In the genomic region with DNA sequence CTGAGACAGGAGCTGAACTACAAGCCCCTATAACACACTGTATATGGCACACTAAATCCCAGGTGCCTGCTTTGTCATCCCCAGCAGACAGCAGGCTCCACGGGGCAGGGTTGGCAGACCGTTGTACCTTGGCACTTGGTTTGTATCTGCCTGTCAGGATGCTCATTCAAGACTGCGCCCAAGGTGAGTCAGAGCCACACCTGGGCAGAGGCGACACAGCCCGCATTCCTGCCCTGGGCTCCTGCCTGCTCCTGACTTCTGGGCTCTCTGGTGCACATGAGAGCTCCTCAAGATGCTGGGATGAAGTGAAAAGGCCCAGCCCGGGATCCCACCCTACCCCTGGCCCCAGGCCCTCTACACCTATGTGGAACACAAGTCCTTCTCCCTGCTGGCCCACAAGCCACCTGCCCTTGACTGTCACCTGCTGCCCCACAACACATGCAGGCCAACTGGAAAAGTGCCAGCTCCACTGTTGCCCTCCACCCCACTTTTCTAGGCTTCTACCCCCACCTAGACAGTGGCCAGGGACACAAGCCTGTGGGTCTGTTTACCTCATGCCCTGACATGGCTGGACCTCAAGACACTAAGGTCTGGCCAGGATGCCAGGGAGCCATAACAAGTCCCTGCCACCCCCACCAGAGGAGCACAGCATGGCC, we compare ENCODE assay signal across 8 cellular contexts. TPM values are rescaled to one million over a fixed set of nuclear protein-coding genes. Genes with fewer than 3 reads are reported as not detected.
DNase-seq lines count a peak whose midpoint lies in the region; ATAC-seq and TF ChIP-seq lines count a peak whose summit lies in the region.

No MANE protein-coding gene starts in this region.

- H3K18ac ChIP-seq in trophoblast cell (ENCODE audit: low read length) = peak overlapping the region; percentile 48

- WGBS in trophoblast cell (ENCODE audit: extremely low coverage, insufficient coverage, insufficient read length) = no CpG with 5 or more reads among the region's 6 CpGs

- peak overlapping the region; percentile 42 for H2AK5ac ChIP-seq in trophoblast cell (ENCODE audit: low read length)

- intact Hi-C loops in Caco-2 (cut with micrococcal nuclease; ENCODE audit: unreplicated experiment) = loop anchor here (5.0 kb wide), 1 partner anchor 82 kb away; no protein-coding TSS in a partner anchor

- no peak overlapping the region for H3K9ac ChIP-seq in trophoblast cell (ENCODE audit: low read length)

- DNase-seq in Caco-2 (no peak), RWPE2 (ENCODE audit: low spot score) (peak; percentile 85), epithelial cell of prostate (ENCODE audit: low read depth, low spot score) (no peak), trophoblast cell (peak in 1 of 2 donors; percentile 51), G401 (ENCODE audit: low spot score) (no peak)
- no peak for DNase-seq in stimulated activated CD4-positive, alpha-beta T cell treated with anti-CD3 and anti-CD28 coated beads, Interleukin-12 subunit alpha, Interleukin-12 subunit beta, amount 100 ng/mL, for 4 hours

- H3K27ac ChIP-seq in RWPE2 (ENCODE audit: poor library complexity, severe bottlenecking) (peak overlapping the region; percentile 99), epithelial cell of prostate (peak overlapping the region; percentile 86), trophoblast cell (ENCODE audit: low read depth, low read length) (no peak overlapping the region)

- ATAC-seq in RWPE2 (ENCODE audit: low read depth) = peak; percentile 60
- no peak for ATAC-seq in GM21576 (IDR thresholded peaks at IDR 0.05; ENCODE audit: unreplicated experiment)
- ATAC-seq in HG02885 (IDR thresholded peaks at IDR 0.05; ENCODE audit: poor library complexity, unreplicated experiment) = no peak

- CTCF ChIA-PET in Caco-2 (lab: Charles Lee) = interaction anchor here (1.7 to 2.5 kb wide), 2 partner anchors 13 to 16 kb away, joined by 11 to 14 read pairs; no protein-coding TSS in a partner anchor

- no peak overlapping the region for H4K12ac ChIP-seq in trophoblast cell (ENCODE audit: low read depth, low read length)

- H3K27me3 ChIP-seq in Caco-2 (replicated peaks; ENCODE audit: control insufficient read depth, insufficient read depth, low read length) (no peaks in the 10 kb centered on the region), RWPE2 (ENCODE audit: insufficient read depth, poor library complexity, severe bottlenecking) (no peaks in the 10 kb centered on the region), trophoblast cell (ENCODE audit: insufficient read depth, low read length) (no peaks in the 10 kb centered on the region)

- peak overlapping the region; percentile 7 for H2BK12ac ChIP-seq in trophoblast cell (ENCODE audit: low read length)

- H3K4me1 Mint-ChIP-seq in Caco-2 (ENCODE audit: low read depth, unreplicated experiment) = peaks cover 39% of the 10 kb centered on the region

- peaks cover 75% of the 10 kb centered on the region for H3K4me1 ChIP-seq in Caco-2
- H3K4me1 ChIP-seq in RWPE2 (ENCODE audit: insufficient read depth, poor library complexity, severe bottlenecking) = peaks cover 93% of the 10 kb centered on the region
- H3K4me1 ChIP-seq in trophoblast cell (ENCODE audit: control insufficient read depth in 1 of 2, insufficient read depth in 2 of 2, low read length in 2 of 2) = peaks cover 73 to 77% of the 10 kb centered on the region in 2 experiments

- H3K4me3 Mint-ChIP-seq in Caco-2 (ENCODE audit: unreplicated experiment) = no peak overlapping the region

- H3K9me3 ChIP-seq in Caco-2 = no peaks in the 10 kb centered on the region
- no peaks in the 10 kb centered on the region for H3K9me3 ChIP-seq in RWPE2 (ENCODE audit: severe bottlenecking)
- no peaks in the 10 kb centered on the region for H3K9me3 ChIP-seq in trophoblast cell (ENCODE audit: insufficient read depth, low read depth, low read length)

- H3K4me2 ChIP-seq in trophoblast cell (ENCODE audit: low read length) = no peak overlapping the region

- H3K4ac ChIP-seq in trophoblast cell (ENCODE audit: low read depth, low read length) = peak overlapping the region; percentile 77

- H2AFZ ChIP-seq in trophoblast cell (ENCODE audit: insufficient read depth, low read length, poor library complexity) = peak overlapping the region; percentile 37

- TF ChIP-seq CTCF in Caco-2 (IDR thresholded peaks at IDR 0.05; ENCODE audit: insufficient read depth in 1 of 2, low read depth in 1 of 2, low read length in 1 of 2, severe bottlenecking in 1 of 2, unreplicated experiment in 1 of 2) (no peak), RWPE2 (IDR thresholded peaks at IDR 0.05; ENCODE audit: poor library complexity, severe bottlenecking) (no peak)

- H3K36me3 ChIP-seq in Caco-2 (ENCODE audit: control insufficient read depth, insufficient read depth, low read length) (no peaks in the 10 kb centered on the region; the same call in 1 of the 2 replicates), RWPE2 (ENCODE audit: low read depth) (peaks cover 14% of the 10 kb centered on the region), trophoblast cell (ENCODE audit: control insufficient read depth in 1 of 2, insufficient read depth in 2 of 2, low read length in 2 of 2) (peaks cover 0 to 2% of the 10 kb centered on the region in 2 experiments)

- H3K79me2 ChIP-seq in trophoblast cell (ENCODE audit: control insufficient read depth, insufficient read depth, low read length, poor library complexity) = peaks cover 42% of the 10 kb centered on the region

- no peaks in the 10 kb centered on the region for H3K9me3 Mint-ChIP-seq in Caco-2 (ENCODE audit: unreplicated experiment)

- in situ Hi-C loops in G401 (cut with HindIII; ENCODE audit: low sequenced_read_pairs) = no loop called here

- H3K79me1 ChIP-seq in trophoblast cell (ENCODE audit: low read length) = peaks cover 33% of the 10 kb centered on the region

- BruUV-seq in Caco-2 (replicated peaks; lab: Mats Ljungman, UMichigan) = no TSS peak

- H3K4me3 ChIP-seq in Caco-2 (ENCODE audit: low read depth, low read length) = no peak overlapping the region
- H3K4me3 ChIP-seq in RWPE2 (ENCODE audit: severe bottlenecking) = no peak overlapping the region
- no peak overlapping the region for H3K4me3 ChIP-seq in trophoblast cell (ENCODE audit: low read depth, low read length)

- H3K27ac Mint-ChIP-seq in Caco-2 (ENCODE audit: unreplicated experiment) = peak overlapping the region; percentile 27

- no peaks in the 10 kb centered on the region for H3K27me3 Mint-ChIP-seq in Caco-2 (ENCODE audit: insufficient read depth, unreplicated experiment)

- H3K36me3 Mint-ChIP-seq in Caco-2 (ENCODE audit: insufficient read depth, unreplicated experiment) = peaks cover 30% of the 10 kb centered on the region

- H3K23ac ChIP-seq in trophoblast cell (ENCODE audit: low read length) = no peak overlapping the region

- no peak overlapping the region for H4K8ac ChIP-seq in trophoblast cell (ENCODE audit: low read depth, low read length)

- POLR2A ChIA-PET in Caco-2 (lab: Charles Lee) = interaction anchor here (0.7 to 1.2 kb wide), 2 partner anchors 14 to 107 kb away, joined by 3 to 5 read pairs; a partner anchor contains a TSS

- H2BK120ac ChIP-seq in trophoblast cell (ENCODE audit: insufficient read depth, low read length, poor library complexity) = no peak overlapping the region

- no peak overlapping the region for H4K91ac ChIP-seq in trophoblast cell (ENCODE audit: low read depth, low read length)

- H2BK5ac ChIP-seq in trophoblast cell (ENCODE audit: low read depth, low read length, poor library complexity) = no peak overlapping the region

- no peak overlapping the region for H3K14ac ChIP-seq in trophoblast cell (ENCODE audit: low read length)

RNA-seq across cellular contexts. Expression of a gene that starts 30.8 kb away (rescaled TPM):
- 33.2 and 38.8 TPM in 2 replicates for total RNA-seq in Caco-2 (2022)
- polyA plus RNA-seq in trophoblast cell (2013) = 19.1 and 19.3 TPM in 2 replicates
- total RNA-seq in G401 (2014; rRNA removed; shearing (Covaris generic)) = 65.8 and 80.4 TPM in 2 replicates
